ENCODE assay signal across 8 cellular contexts in genomic region chr3:101676765-101677435, GRCh38. TPM values are rescaled to one million over a fixed set of nuclear protein-coding genes. Genes with fewer than 3 reads are reported as not detected.
DNase-seq lines count a peak whose midpoint lies in the region; ATAC-seq lines count a peak whose summit lies in the region.

TSS of gene ZBTB11 (minus strand) at chr3:101677132. CDS start at chr3:101676914, 218 bp downstream.

- H3K4me1 Mint-ChIP-seq in T-cell (peaks cover 58 to 59% (median 58%) of the 10 kb centered on the region in 3 donors), immature natural killer cell (peaks cover 39 to 61% of the 10 kb centered on the region in 2 donors)

- H3K27me3 Mint-ChIP-seq in T-cell (no peaks in the 10 kb centered on the region), immature natural killer cell (ENCODE audit: low read depth in 3 of 3) (peaks cover 9 to 21% (median 12%) of the 10 kb centered on the region in 3 donors)

- ATAC-seq in GM18520 (IDR thresholded peaks at IDR 0.05; ENCODE audit: unreplicated experiment): peak; percentile 66
- peak; percentile 78 for ATAC-seq in HG03060 (IDR thresholded peaks at IDR 0.05; ENCODE audit: low read depth, unreplicated experiment)
- ATAC-seq in T-cell (replicated peaks in 1 of 4): peak; percentile 72 to 75 (median 72)

- H3K4me3 Mint-ChIP-seq in T-cell (peak within 1 kb of the TSS; percentile 91 to 98 (median 95)), immature natural killer cell (peak within 1 kb of the TSS; percentile 91 to 99 (median 93))

- CTCF ChIA-PET in T-cell (lab: Charles Lee): interaction anchor here (0.6 to 3.8 kb wide), 5 partner anchors 8 to 128 kb away, joined by 3 to 13 read pairs (median 4); partner anchors contain the start of gene PCNP (in 1 of the 2)

- H3K27ac Mint-ChIP-seq in T-cell: peak within 1 kb of the TSS; percentile 97 to 99
- H3K27ac Mint-ChIP-seq in immature natural killer cell: peak within 1 kb of the TSS; percentile 92 to 99 (median 97)

- POLR2A ChIA-PET in T-cell (lab: Charles Lee): interaction anchor here (0.6 to 4.5 kb wide), 11 partner anchors 9 to 847 kb away, joined by 3 to 37 read pairs (median 5); partner anchors contain the start of genes CEP97 (in 2 of the 2), PCNP (in 2 of the 2), RPL24 (in 2 of the 2) and NXPE3 (in 1 of the 2)

- in situ Hi-C loops in T47D (cut with HindIII; ENCODE audit: low pct_unique_long_range_greater_than_20kb, low sequenced_read_pairs): no loop called here

- peaks cover 22% of the 10 kb centered on the region for H3K36me3 Mint-ChIP-seq in T-cell
- peaks cover 0 to 16% (median 9%) of the 10 kb centered on the region in 3 donors for H3K36me3 Mint-ChIP-seq in immature natural killer cell

- DNase-seq in T-cell (peak; percentile 98 to 100 (median 100)), T47D (ENCODE audit: low read depth in 1 of 2, low spot score in 1 of 2) (peak; percentile 96 to 100), immature natural killer cell (peak; percentile 99), MV-4-11 (lab: John Stamatoyannopoulos, UW) (no peak), NCI-H1105 treated with DMSO at 0.1 percent for 48 hours (lab: John Stamatoyannopoulos, UW) (no peak)
- peak; percentile 99 to 100 (median 100) for DNase-seq in stimulated activated CD4-positive, alpha-beta T cell treated with anti-CD3 and anti-CD28 coated beads, Interleukin-12 subunit alpha, Interleukin-12 subunit beta, amount 100 ng/mL, for 48 hours (ENCODE audit: low read depth in 2 of 3, low spot score in 1 of 3)

- H3K9me3 Mint-ChIP-seq in T-cell (no peaks in the 10 kb centered on the region), immature natural killer cell (no peaks in the 10 kb centered on the region)

RNA-seq across cellular contexts. Expression of gene ZBTB11, which starts in this region (rescaled TPM):
- 10 to 100 TPM; 38.7 to 61.4 (median 45.6) TPM for total RNA-seq in T-cell
- 10 to 100 TPM in 2 of 3 donors, 1 to 10 TPM in 1; 6.4 to 19.2 (median 12.5) TPM for polyA plus RNA-seq in immature natural killer cell

Comparison
In these comparisons a context has a peak if more than half of its experiments do, and no peak if none do; other contexts are left out.
1. DNase-seq: peak in T-cell (34 of 34), T47D (2 of 2), immature natural killer cell (3 of 3) and stimulated activated CD4-positive, alpha-beta T cell treated with anti-CD3 and anti-CD28 coated beads, Interleukin-12 subunit alpha, Interleukin-12 subunit beta, amount 100 ng/mL, for 48 hours (3 of 3); none in MV-4-11 (single experiment) and NCI-H1105 treated with DMSO at 0.1 percent for 48 hours (single experiment).
2. Peak in every context shown above with its lines, with median percentiles within 50 percentile points of each other: ATAC-seq.